Comparison of ENCODE assay signal across 34 cellular contexts in genomic region chr6:29564875-29565274, GRCh38. TPM values are rescaled to one million over a fixed set of nuclear protein-coding genes. Genes with fewer than 3 reads are reported as not detected.
A peak's percentile ranks its signal among the peaks of the same experiment; 100 is the strongest.
DNase-seq lines count a peak whose midpoint lies in the region; ATAC-seq and TF ChIP-seq lines count a peak whose summit lies in the region.
"Had no signal": no experiment of that assay in that cellular context is flagged by ENCODE, and none has a peak within 500 bp of the region (broad histone marks: within the 10 kb centered on the region; RNA-seq: fewer than 3 reads in every experiment).

No MANE protein-coding gene starts in this region.

- H3K4me1 ChIP-seq in Karpas-422 (ENCODE audit: low read length) (no peaks in the 10 kb centered on the region), A673 (ENCODE audit: insufficient read depth, low read length, poor library complexity, severe bottlenecking) (no peaks in the 10 kb centered on the region), spleen (no peaks in the 10 kb centered on the region)
- H3K4me1 ChIP-seq: BLaER1, colonic mucosa, lower lobe of right lung, transverse colon had no signal

- H3K4me2 ChIP-seq in Karpas-422 (ENCODE audit: low read depth, low read length, poor library complexity, severe bottlenecking), result no peak overlapping the region
- H3K4me2 ChIP-seq: BLaER1 had no signal

- H3K27me3 ChIP-seq in Karpas-422 (ENCODE audit: low read length), result no peaks in the 10 kb centered on the region
- peaks cover 82% of the 10 kb centered on the region for H3K27me3 ChIP-seq in A673 (replicated peaks; ENCODE audit: insufficient read depth, low read depth, low read length, poor library complexity)
- peaks cover 0 to 11% (median 0%) of the 10 kb centered on the region in 7 donors for H3K27me3 ChIP-seq in spleen (replicated peaks in 1 of 7)
- H3K27me3 ChIP-seq: BLaER1, colonic mucosa had no signal

- H3K9ac ChIP-seq in Karpas-422 (ENCODE audit: low read length), result no peak overlapping the region
- H3K9ac ChIP-seq: BLaER1 had no signal

- no peak for TF ChIP-seq POLR2A in spleen (IDR thresholded peaks at IDR 0.05)

- DNase-seq in CD1c-positive myeloid dendritic cell (ENCODE audit: extremely low spot score) (peak; percentile 5), Karpas-422 (peak; percentile 39), choroid plexus epithelial cell (ENCODE audit: low read depth) (peak; percentile 43), A673 (ENCODE audit: low spot score) (no peak), NCI-H82 (lab: John Stamatoyannopoulos, UW) (no peak), spleen (no peak)
- DNase-seq in stimulated activated naive CD8-positive, alpha-beta T cell treated with anti-CD3 and anti-CD28 coated beads, Interleukin-15, Interleukin-2, amounts not matched to agents 100 U/mL and 50 U/mL, for 24 hours, result no peak
- DNase-seq: activated CD8-positive, alpha-beta T cell treated with anti-CD3 and anti-CD28 coated beads for 36 hours; activated naive CD4-positive, alpha-beta T cell treated with anti-CD3 and anti-CD28 coated beads, Interleukin-2, amount 50 U/mL, for 16 hours; amygdala; colonic mucosa; COR-L47; DMS79 treated with DMSO at 0.1 percent for 48 hours; effector memory CD4-positive, alpha-beta T cell; GF-D8; head of caudate nucleus; lower lobe of right lung; NCI-H2081; NCI-H2227 treated with DMSO at 0.1 percent for 48 hours; NCI-H748 treated with DMSO at 0.1 percent for 48 hours; nephron progenitor cell; RPMI8226; small intestine; stimulated activated CD4-positive, alpha-beta T cell treated with anti-CD3 and anti-CD28 coated beads, Interleukin-2, amount 100 ng/mL, for 24 hours; transverse colon had no signal

- no peaks in the 10 kb centered on the region for H3K79me2 ChIP-seq in Karpas-422 (ENCODE audit: low read length)

- CTCF ChIA-PET in A673 (lab: Charles Lee), result no interaction called here

- H3K4me3 ChIP-seq in Karpas-422 (ENCODE audit: low read length) (no peak overlapping the region), choroid plexus epithelial cell (ENCODE audit: low read depth, low read length) (no peak overlapping the region), A673 (ENCODE audit: low read depth, low read length, poor library complexity, severe bottlenecking) (no peak overlapping the region), spleen (no peak overlapping the region)
- H3K4me3 ChIP-seq: BLaER1, colonic mucosa, lower lobe of right lung, transverse colon had no signal

- POLR2A ChIA-PET in A673 (lab: Charles Lee; ENCODE audit: low non-redundant PET), result no interaction called here

- no peaks in the 10 kb centered on the region for H3K9me3 ChIP-seq in Karpas-422 (ENCODE audit: low read length)
- H3K9me3 ChIP-seq in A673 (ENCODE audit: low read depth, low read length, poor library complexity, severe bottlenecking), result no peaks in the 10 kb centered on the region
- no peaks in the 10 kb centered on the region for H3K9me3 ChIP-seq in spleen
- H3K9me3 ChIP-seq: BLaER1, colonic mucosa, lower lobe of right lung, transverse colon had no signal

- H3K27ac ChIP-seq in Karpas-422 (ENCODE audit: low read length) (no peak overlapping the region), A673 (ENCODE audit: low read depth, low read length, poor library complexity, severe bottlenecking) (no peak overlapping the region), spleen (no peak overlapping the region)
- H3K27ac ChIP-seq: BLaER1, colonic mucosa, lower lobe of right lung, transverse colon had no signal

- TF ChIP-seq CTCF in choroid plexus epithelial cell (conservative IDR thresholded peaks at IDR 0.05; ENCODE audit: low read depth, low read length) (no peak), A673 (conservative IDR thresholded peaks at IDR 0.05; ENCODE audit: low read depth, low read length) (no peak), spleen (IDR thresholded peaks at IDR 0.05 in 8 of 11, conservative IDR thresholded peaks at IDR 0.05 in 3 of 11) (no peak)

- H3K36me3 ChIP-seq in Karpas-422 (ENCODE audit: insufficient read depth, low read length), result no peaks in the 10 kb centered on the region
- no peaks in the 10 kb centered on the region for H3K36me3 ChIP-seq in A673 (ENCODE audit: insufficient read depth, low read length, poor library complexity, severe bottlenecking)
- no peaks in the 10 kb centered on the region for H3K36me3 ChIP-seq in spleen
- H3K36me3 ChIP-seq: BLaER1, colonic mucosa, lower lobe of right lung, transverse colon had no signal

- no peaks in the 10 kb centered on the region for H3K9me2 ChIP-seq in Karpas-422 (replicated peaks; ENCODE audit: insufficient read depth, low read length)

- no peak overlapping the region for H2AFZ ChIP-seq in Karpas-422 (ENCODE audit: low read length)

- BruUV-seq in A673 (replicated peaks; lab: Mats Ljungman, UMichigan), result no TSS peak

- ATAC-seq in GM18868 (IDR thresholded peaks at IDR 0.05; ENCODE audit: unreplicated experiment), result peak; percentile 88
- ATAC-seq in stimulated activated naive CD8-positive, alpha-beta T cell treated with anti-CD3 and anti-CD28 coated beads, Interleukin-15, Interleukin-2, amounts not matched to agents 100 U/mL and 50 U/mL, for 24 hours, result no peak
- ATAC-seq: activated CD8-positive, alpha-beta T cell treated with anti-CD3 and anti-CD28 coated beads for 36 hours; activated T-helper 17 cell treated with anti-CD3 and anti-CD28 coated beads, Interleukin-2, amount 50 U/mL, for 72 hours; lower lobe of right lung had no signal

- no peaks in the 10 kb centered on the region for H4K20me1 ChIP-seq in Karpas-422 (ENCODE audit: insufficient read depth, low read depth, low read length)
- H4K20me1 ChIP-seq: BLaER1 had no signal

- intact Hi-C loops in A673 (cut with micrococcal nuclease; ENCODE audit: unreplicated experiment), result no loop called here
- intact Hi-C loops in spleen (cut with DNase I; ENCODE audit: low total_unique reads), result no loop called here

RNA-seq across cellular contexts. Expression of gene UBD, which starts 5.3 kb away (rescaled TPM):
- total RNA-seq in Karpas-422 (2014; rRNA removed; shearing (Covaris generic); ENCODE audit: low replicate concordance), result not detected in 2 replicates
- not detected in 2 replicates for total RNA-seq in A673 (2021)
- total RNA-seq in spleen, result 10 to 100 TPM; 10.8 to 64.3 (median 17.2) TPM
- 100 to 1,000 TPM in 1 of 3 donors, 10 to 100 TPM in 2; 59.7 to 121 (median 62.1) TPM for polyA plus RNA-seq in spleen
- total RNA-seq: fibroblast of villous mesenchyme, MCF 10A, mucosa of gallbladder, osteocyte had no signal

RNA-seq across cellular contexts. Expression of gene OR2H2, which starts 20.0 kb away (rescaled TPM):
- not detected in 2 replicates for total RNA-seq in Karpas-422 (2014; rRNA removed; shearing (Covaris generic); ENCODE audit: low replicate concordance)
- total RNA-seq in A673 (2021) (not detected in 2 replicates), spleen (not detected)
- polyA plus RNA-seq in spleen, result not detected
- total RNA-seq: activated CD8-positive, alpha-beta T cell treated with anti-CD3 and anti-CD28 coated beads for 36 hours; activated T-helper 17 cell treated with anti-CD3 and anti-CD28 coated beads, Interleukin-2, amount 50 U/mL, for 72 hours; colonic mucosa; fibroblast of villous mesenchyme; lower lobe of right lung; MCF 10A; mucosa of gallbladder; osteocyte; renal cortical epithelial cell; transverse colon had no signal
- polyA plus RNA-seq: esophagus, small intestine had no signal

Comparison
In these comparisons a context has a peak if more than half of its experiments do, and no peak if none do; other contexts are left out.
1. DNase-seq: peak in CD1c-positive myeloid dendritic cell (single experiment), Karpas-422 (single experiment) and choroid plexus epithelial cell (single experiment); none in A673 (single experiment), stimulated activated naive CD8-positive, alpha-beta T cell treated with anti-CD3 and anti-CD28 coated beads, Interleukin-15, Interleukin-2, amounts not matched to agents 100 U/mL and 50 U/mL, for 24 hours (single experiment), NCI-H82 (single experiment) and spleen (single experiment).
2. RNA of gene UBD, which starts 5.3 kb away (total RNA-seq): 10.8 to 64.3 TPM in spleen; not detected in Karpas-422 and not detected in A673; every median in the first group is over 10 times any median in the second.